Comparison of ENCODE assay signal across 17 cellular contexts in genomic region chr1:181296180-181296579, GRCh38.
DNase-seq lines count a peak whose midpoint lies in the region; ATAC-seq and TF ChIP-seq lines count a peak whose summit lies in the region.
"Had no signal": no experiment of that assay in that cellular context is flagged by ENCODE, and none has a peak within 500 bp of the region (broad histone marks: within the 10 kb centered on the region; RNA-seq: fewer than 3 reads in every experiment).

No MANE protein-coding gene starts in this region.

- intact Hi-C loops in upper lobe of right lung (cut with DNase I) = no loop called here

- no peak overlapping the region for H3K4me3 ChIP-seq in upper lobe of right lung
- H3K4me3 ChIP-seq: A549, GM23248, HAP-1 had no signal

- no peak for TF ChIP-seq CTCF in upper lobe of right lung (IDR thresholded peaks at IDR 0.05)

- H3K27ac ChIP-seq in upper lobe of right lung = no peak overlapping the region
- H3K27ac ChIP-seq: 22Rv1, A549, C4-2B, GM23248 had no signal

- DNase-seq in NCI-H146 (lab: John Stamatoyannopoulos, UW) (peak; percentile 11), NCI-H146 treated with DMSO at 0.1 percent for 48 hours (lab: John Stamatoyannopoulos, UW; ENCODE audit: unreplicated experiment) (no peak), DMS 273 (lab: John Stamatoyannopoulos, UW; ENCODE audit: unreplicated experiment) (peak; percentile 35), NCI-H524 (lab: John Stamatoyannopoulos, UW) (peak; percentile 29 to 71), NCI-H82 treated with DMSO at 0.1 percent for 48 hours (lab: John Stamatoyannopoulos, UW; ENCODE audit: unreplicated experiment) (peak; percentile 61), upper lobe of right lung (no peak), SIG-M5 (lab: John Stamatoyannopoulos, UW) (no peak), NCI-H748 treated with DMSO at 0.1 percent for 48 hours (lab: John Stamatoyannopoulos, UW) (no peak)
- DNase-seq: AML-193; Caco-2; CD4-positive, alpha-beta T cell; GM23248 had no signal

- H3K9me3 ChIP-seq in upper lobe of right lung = no peaks in the 10 kb centered on the region
- H3K9me3 ChIP-seq: A549, Caco-2, HAP-1 had no signal

- H3K36me3 ChIP-seq in upper lobe of right lung = no peaks in the 10 kb centered on the region
- H3K36me3 ChIP-seq: HAP-1 had no signal

- no peaks in the 10 kb centered on the region for H3K4me1 ChIP-seq in upper lobe of right lung
- H3K4me1 ChIP-seq: A549, Caco-2, HAP-1 had no signal

- no peak for ATAC-seq in upper lobe of right lung
- ATAC-seq: A549, HepG2 had no signal

- no peaks in the 10 kb centered on the region for H3K27me3 ChIP-seq in upper lobe of right lung

Comparison
In these comparisons a context has a peak if more than half of its experiments do, and no peak if none do; other contexts are left out.
1. DNase-seq: peak in NCI-H146 (single experiment), DMS 273 (single experiment), NCI-H524 (2 of 2) and NCI-H82 treated with DMSO at 0.1 percent for 48 hours (single experiment); none in NCI-H146 treated with DMSO at 0.1 percent for 48 hours (single experiment), upper lobe of right lung (single experiment), SIG-M5 (single experiment) and NCI-H748 treated with DMSO at 0.1 percent for 48 hours (single experiment).